In the genomic region with DNA sequence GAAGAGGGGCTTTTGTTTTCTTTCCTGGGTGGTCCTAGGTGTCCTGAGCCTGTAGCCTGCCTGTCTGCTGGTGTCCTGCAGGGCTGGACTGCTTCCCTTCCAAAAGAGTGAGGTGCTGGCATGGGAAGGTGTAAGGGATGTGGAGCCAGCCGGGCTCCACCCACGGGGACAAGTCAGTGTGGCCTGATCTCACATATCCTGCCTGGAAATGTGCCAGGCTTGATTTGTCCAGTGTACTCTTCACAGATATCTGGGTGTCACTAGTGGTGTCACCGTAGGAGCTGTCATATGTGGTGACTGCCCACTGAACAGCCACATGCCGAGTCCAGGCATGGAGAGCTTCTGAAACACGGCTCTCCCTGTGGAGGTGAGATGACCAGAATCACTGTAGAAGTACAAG, we compare ENCODE assay signal across 31 cellular contexts. TPM values are rescaled to one million over a fixed set of nuclear protein-coding genes. Genes with fewer than 3 reads are reported as not detected.
"Had no signal": no experiment of that assay in that cellular context is flagged by ENCODE, and none has a peak within 500 bp of the region (broad histone marks: within the 10 kb centered on the region; RNA-seq: fewer than 3 reads in every experiment).

No MANE protein-coding gene starts in this region.

- H3K27me3 ChIP-seq: brain microvascular endothelial cell, cardiac muscle cell, Peyer's patch had no signal

- FAIRE-seq: astrocyte, TTC549 had no signal

- H3K4me1 ChIP-seq: Peyer's patch had no signal

- H3K9ac ChIP-seq: KMS-11 had no signal

- ATAC-seq: activated CD4-positive, alpha-beta T cell treated with anti-CD3 and anti-CD28 coated beads for 36 hours; activated T-helper 17 cell treated with anti-CD3 and anti-CD28 coated beads, Interleukin-2, amount 50 U/mL, for 72 hours; T-cell had no signal

- DNase-seq: activated CD4-positive, alpha-beta memory T cell treated with anti-CD3 and anti-CD28 coated beads, Interleukin-2, amount 10 ng/mL, durations not matched to agents 7 days and 5 days; activated CD4-positive, alpha-beta T cell treated with anti-CD3 and anti-CD28 coated beads for 36 hours; activated CD4-positive, alpha-beta T cell treated with anti-CD3 and anti-CD28 coated beads, Interleukin-2, amount 50 U/mL, for 1 hour; activated gamma-delta T cell; activated naive CD4-positive, alpha-beta T cell treated with anti-CD3 and anti-CD28 coated beads for 36 hours; activated T-cell treated with anti-CD3 and anti-CD28 coated beads for 4 hours; activated T-cell treated with anti-CD3 and anti-CD28 coated beads, Interleukin-2, amount 50 U/mL, for 48 hours; amygdala; brain microvascular endothelial cell; cerebellar nuclear complex; NCI-H1105; NCI-H1436; NCI-H1694 treated with DMSO at 0.1 percent for 48 hours; NCI-H2029 treated with DMSO at 0.1 percent for 48 hours; NCI-H345; NCI-H510A; NCI-H69; NK-92 treated with Interleukin-12 subunit alpha and Interleukin-12 subunit beta, amount 100 ng/mL, for 24 hours; Peyer's patch; SHP77 treated with DMSO at 0.1 percent for 48 hours; T-cell; T-helper 2 cell; T1000 had no signal

- H3K4me2 ChIP-seq: KMS-11 had no signal

- H3K4me3 ChIP-seq: cardiac muscle cell, Peyer's patch had no signal

- H3K36me3 ChIP-seq: brain microvascular endothelial cell, cardiac muscle cell, Peyer's patch had no signal

- H3K9me3 ChIP-seq: Peyer's patch had no signal

- H3K27ac ChIP-seq: brain microvascular endothelial cell, cardiac muscle cell, KMS-11, Peyer's patch, VCaP had no signal

RNA-seq across cellular contexts. Expression of a gene that starts 55.6 kb away (rescaled TPM):
- total RNA-seq: activated CD4-positive, alpha-beta T cell treated with anti-CD3 and anti-CD28 coated beads for 36 hours; activated CD8-positive, alpha-beta memory T cell treated with anti-CD3 and anti-CD28 coated beads for 36 hours; SK-MEL-5 had no signal
